In genomic region chr10:6406220-6407033, GRCh38 we compare ENCODE assay signal across 9 cellular contexts.
DNase-seq lines count a peak whose midpoint lies in the region; ATAC-seq, FAIRE-seq and TF ChIP-seq lines count a peak whose summit lies in the region.
"Had no signal": no experiment of that assay in that cellular context is flagged by ENCODE, and none has a peak within 500 bp of the region (broad histone marks: within the 10 kb centered on the region; RNA-seq: fewer than 3 reads in every experiment).

No MANE protein-coding gene starts in this region.

- ATAC-seq in GM21576 (IDR thresholded peaks at IDR 0.05; ENCODE audit: unreplicated experiment) (no peak), GM18511 (IDR thresholded peaks at IDR 0.05; ENCODE audit: unreplicated experiment) (no peak)

- H3K4me2 ChIP-seq in SK-N-SH (no peak overlapping the region), endothelial cell of umbilical vein (ENCODE audit: insufficient read depth, low read length) (no peak overlapping the region)

- peaks cover 0 to 4% of the 10 kb centered on the region in 2 experiments; a peak in 1 of 4 replicates for H3K4me1 ChIP-seq in SK-N-SH (ENCODE audit: control insufficient read depth in 1 of 2, insufficient read depth in 2 of 2, low read depth in 1 of 2, low read length in 1 of 2)
- H3K4me1 ChIP-seq in endothelial cell of umbilical vein (ENCODE audit: control insufficient read depth, extremely low read depth, insufficient read depth, low read length): peaks cover 7% of the 10 kb centered on the region
- H3K4me1 ChIP-seq in tibial nerve: peaks cover 0 to 14% (median 0%) of the 10 kb centered on the region in 4 donors

- TF ChIP-seq POLR2A in endothelial cell of umbilical vein (IDR thresholded peaks at IDR 0.05; ENCODE audit: low read depth, low read length) (no peak), tibial nerve (IDR thresholded peaks at IDR 0.05) (no peak)

- CTCF ChIA-PET in SK-N-SH (lab: Yijun Ruan, JAX): interaction anchor here (0.7 to 3.3 kb wide), 32 partner anchors 10 to 776 kb away, joined by 3 to 34 read pairs (median 4); partner anchors contain the start of gene PFKFB3
- CTCF ChIA-PET in endothelial cell of umbilical vein (lab: Charles Lee): interaction anchor here (0.6 to 2.9 kb wide), 19 partner anchors 8 to 435 kb away, joined by 3 to 22 read pairs (median 3); partner anchors contain the start of gene PFKFB3

- dilution Hi-C loops in endothelial cell of umbilical vein (cut with MboI; ENCODE audit: extremely low pct_ligation_motif_present, low sequenced_read_pairs): no loop called here

- no peak overlapping the region for H3K27ac ChIP-seq in SK-N-SH (ENCODE audit: low read depth in 2 of 2, low read length in 1 of 2)
- no peak overlapping the region for H3K27ac ChIP-seq in endothelial cell of umbilical vein (ENCODE audit: insufficient read depth, low read depth, low read length)
- H3K27ac ChIP-seq in tibial nerve: no peak overlapping the region

- H3K27me3 ChIP-seq in SK-N-SH (ENCODE audit: insufficient read depth) (0 out of 2 replicates have a peak, but pooled peaks cover 2% of the 10 kb centered on the region), endothelial cell of umbilical vein (ENCODE audit: control insufficient read depth in 2 of 2, insufficient read depth in 2 of 2, low read length in 2 of 2) (peaks cover 2 to 10% of the 10 kb centered on the region in 2 experiments), tibial nerve (no peaks in the 10 kb centered on the region)

- POLR2A ChIA-PET in SK-N-SH (lab: Yijun Ruan, JAX): interaction anchor here (1.7 kb wide), 1 partner anchor 204 kb away, joined by 5 read pairs; the partner anchor contains the start of gene PFKFB3
- POLR2A ChIA-PET in endothelial cell of umbilical vein (lab: Charles Lee): interaction anchor here (0.6 kb wide), 1 partner anchor 381 kb away, joined by 3 read pairs; no protein-coding TSS in a partner anchor

- no peak overlapping the region for H3K9ac ChIP-seq in SK-N-SH
- H3K9ac ChIP-seq in endothelial cell of umbilical vein (replicated peaks; ENCODE audit: extremely low read depth, insufficient read depth, low read length): no peak overlapping the region

- BruUV-seq in endothelial cell of umbilical vein (replicated peaks; lab: Mats Ljungman, UMichigan): no TSS peak

- TF ChIP-seq RAD21 in SK-N-SH (IDR thresholded peaks at IDR 0.05; ENCODE audit: low read length): peak; percentile 61

- no peak for FAIRE-seq in endothelial cell of umbilical vein (lab: Jason Lieb, UNC)
- FAIRE-seq: colon had no signal

- H3F3A ChIP-seq in SK-N-SH (replicated peaks; ENCODE audit: insufficient read depth): no peaks in the 10 kb centered on the region

- no peak for TF ChIP-seq EP300 in SK-N-SH (IDR thresholded peaks at IDR 0.05; ENCODE audit: borderline replicate concordance in 1 of 2, low read depth in 1 of 2, low read length in 1 of 2)
- no peak for TF ChIP-seq EP300 in tibial nerve (IDR thresholded peaks at IDR 0.05)

- H3K4me3 ChIP-seq in GM12865 (ENCODE audit: low read depth, low read length): no peak overlapping the region
- H3K4me3 ChIP-seq in SK-N-SH (ENCODE audit: low read depth in 2 of 2, low read length in 1 of 2): no peak overlapping the region
- H3K4me3 ChIP-seq in endothelial cell of umbilical vein (replicated peaks in 1 of 3; ENCODE audit: insufficient read depth in 1 of 3, low read depth in 1 of 3, low read length in 3 of 3): no peak overlapping the region
- no peak overlapping the region for H3K4me3 ChIP-seq in tibial nerve

- intact Hi-C loops in endothelial cell of umbilical vein (cut with micrococcal nuclease): no loop called here

- H3K9me1 ChIP-seq in endothelial cell of umbilical vein (replicated peaks; ENCODE audit: control insufficient read depth, extremely low read depth, insufficient read depth, low read length): no peaks in the 10 kb centered on the region

- DNase-seq in ACHN (peak; percentile 29), GM12865 (ENCODE audit: low read depth) (peak; percentile 21), SK-N-SH (peak; percentile 39), endothelial cell of umbilical vein (ENCODE audit: low read depth, low spot score) (peak; percentile 15), tibial nerve (ENCODE audit: low spot score in 2 of 2) (no peak)
- DNase-seq in activated CD8-positive, alpha-beta memory T cell treated with anti-CD3 and anti-CD28 coated beads, Interleukin-2, amount 50 U/mL, for 4 hours: no peak

- no peaks in the 10 kb centered on the region for H3K36me3 ChIP-seq in SK-N-SH (replicated peaks in 1 of 2; ENCODE audit: control insufficient read depth in 1 of 2, insufficient read depth in 2 of 2, low read length in 1 of 2)
- H3K36me3 ChIP-seq in endothelial cell of umbilical vein (ENCODE audit: control insufficient read depth in 2 of 2, extremely low read depth in 1 of 2, insufficient read depth in 2 of 2, low read length in 2 of 2): no peaks in the 10 kb centered on the region
- H3K36me3 ChIP-seq in tibial nerve: no peaks in the 10 kb centered on the region

- H3K9me3 ChIP-seq in SK-N-SH: no peaks in the 10 kb centered on the region
- H3K9me3 ChIP-seq in endothelial cell of umbilical vein (replicated peaks; ENCODE audit: control insufficient read depth, insufficient read depth, low read length): no peaks in the 10 kb centered on the region
- no peaks in the 10 kb centered on the region for H3K9me3 ChIP-seq in tibial nerve

- no peaks in the 10 kb centered on the region for H3K9me2 ChIP-seq in SK-N-SH

- WGBS in SK-N-SH (ENCODE audit: low lambda C conversion rate): 15% methylated on average over 10 of the region's 10 CpGs
- 53 to 62% methylated on average over 10 of the region's 10 CpGs for WGBS in tibial nerve, 2 donors

- H4K20me1 ChIP-seq in SK-N-SH (ENCODE audit: insufficient read depth): no peaks in the 10 kb centered on the region
- H4K20me1 ChIP-seq in endothelial cell of umbilical vein (replicated peaks; ENCODE audit: control insufficient read depth, extremely low read depth, insufficient read depth, low read length): no peaks in the 10 kb centered on the region

- in situ Hi-C loops in ACHN (cut with HindIII; ENCODE audit: low pct_ligation_motif_present, low pct_unique_long_range_greater_than_20kb, low sequenced_read_pairs): no loop called here

- no peak overlapping the region for H2AFZ ChIP-seq in SK-N-SH (ENCODE audit: low read depth)
- H2AFZ ChIP-seq in endothelial cell of umbilical vein (ENCODE audit: low read depth, low read length): no peak overlapping the region

- no peak for TF ChIP-seq CTCF in GM12865 (IDR thresholded peaks at IDR 0.05; ENCODE audit: insufficient read depth, low read depth, low read length, missing control alignments)
- TF ChIP-seq CTCF in SK-N-SH (IDR thresholded peaks at IDR 0.05): peak; percentile 68
- peak; percentile 20 to 24 for TF ChIP-seq CTCF in endothelial cell of umbilical vein (IDR thresholded peaks at IDR 0.05; ENCODE audit: extremely low read depth in 1 of 2, insufficient read depth in 1 of 2, low read depth in 1 of 2, low read length in 2 of 2)
- peak in 3 of 5 experiments; percentile 22 to 33 (median 22) for TF ChIP-seq CTCF in tibial nerve (IDR thresholded peaks at IDR 0.05)

- H3K79me2 ChIP-seq in SK-N-SH (ENCODE audit: insufficient read depth): no peaks in the 10 kb centered on the region
- no peaks in the 10 kb centered on the region for H3K79me2 ChIP-seq in endothelial cell of umbilical vein (ENCODE audit: control insufficient read depth, insufficient read depth, low read length)

TF ChIP-seq in SK-N-SH, 30 proteins besides CTCF, POLR2A, EP300 and RAD21:
- TF ChIP-seq EZH2phosphoT487 (IDR thresholded peaks at IDR 0.05; ENCODE audit: borderline replicate concordance, low read depth) (no peak), SMC3 (IDR thresholded peaks at IDR 0.05; ENCODE audit: low read depth, low read length) (peak; percentile 27; the same call in 1 of the 2 replicates)

TF ChIP-seq in endothelial cell of umbilical vein, 7 proteins besides CTCF, POLR2A, EP300 and RAD21:
- no peak for TF ChIP-seq MYC (IDR thresholded peaks at IDR 0.05; ENCODE audit: low read depth, low read length)
- no peak for TF ChIP-seq MAX (IDR thresholded peaks at IDR 0.05; ENCODE audit: insufficient read depth, insufficient read length)
- no peak for TF ChIP-seq GATA2 (IDR thresholded peaks at IDR 0.05; ENCODE audit: insufficient read depth, insufficient read length, low read depth, low read length)
- TF ChIP-seq EZH2 (IDR thresholded peaks at IDR 0.05; ENCODE audit: borderline replicate concordance, low read depth, low read length, severe bottlenecking): no peak
- no peak for TF ChIP-seq FOS (IDR thresholded peaks at IDR 0.05; ENCODE audit: borderline replicate concordance, insufficient read depth, low read length)
- TF ChIP-seq POLR2AphosphoS5 (IDR thresholded peaks at IDR 0.05; ENCODE audit: insufficient read depth, low read depth, low read length): no peak
- no peak for TF ChIP-seq JUN (IDR thresholded peaks at IDR 0.05; ENCODE audit: borderline replicate concordance, insufficient read depth, insufficient read length, low read depth)

Comparison
In these comparisons a context has a peak if more than half of its experiments do, and no peak if none do; other contexts are left out.
1. DNase-seq: peak in ACHN (single experiment), GM12865 (single experiment), SK-N-SH (single experiment) and endothelial cell of umbilical vein (single experiment); none in tibial nerve (0 of 2) and activated CD8-positive, alpha-beta memory T cell treated with anti-CD3 and anti-CD28 coated beads, Interleukin-2, amount 50 U/mL, for 4 hours (single experiment).